1 cellular context compared by ENCODE assay signal in the genomic region with DNA sequence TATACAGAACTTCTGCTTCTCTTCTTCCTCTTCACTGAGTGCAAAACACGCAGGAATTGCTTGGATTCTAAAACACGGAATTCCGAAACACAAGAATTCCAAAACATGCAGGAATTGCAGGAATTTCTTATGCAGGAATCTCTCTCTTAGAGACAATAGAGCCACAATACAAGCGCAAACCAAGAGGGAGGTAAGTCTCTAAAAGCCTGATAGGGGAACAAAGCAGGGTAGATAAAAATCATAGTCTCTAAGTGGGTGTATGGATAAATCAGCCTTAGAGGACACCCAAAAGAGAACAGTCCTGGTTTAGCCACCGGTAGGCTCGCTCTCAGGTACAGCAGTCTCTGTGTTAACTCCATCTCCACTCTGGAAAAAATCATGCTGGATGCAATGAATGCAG.
TF ChIP-seq lines count a peak whose summit lies in the region.

No MANE protein-coding gene starts in this region.

TF ChIP-seq in GM23338, 12 proteins besides CTCF, POLR2A, EP300 and RAD21 (continued from another document):
- TF ChIP-seq REST (IDR thresholded peaks at IDR 0.05; ENCODE audit: unreplicated experiment), result no peak
- TF ChIP-seq ZNF331 (CRISPR knock-in tag; IDR thresholded peaks at IDR 0.05; ENCODE audit: low read depth), result no peak
- peak; percentile 54; the same call in 1 of the 2 replicates for TF ChIP-seq CREB1 (CRISPR knock-in tag; IDR thresholded peaks at IDR 0.05; ENCODE audit: low read depth)
- no peak for TF ChIP-seq STAT1 (IDR thresholded peaks at IDR 0.05; ENCODE audit: unreplicated experiment)
- TF ChIP-seq ZNF114 (CRISPR knock-in tag; IDR thresholded peaks at IDR 0.05), result no peak
